1 cellular context compared by ENCODE assay signal in genomic region chr17:66326476-66327047, GRCh38.
TF ChIP-seq lines count a peak whose summit lies in the region.

No MANE protein-coding gene starts in this region.

TF ChIP-seq in SK-N-SH, 30 proteins besides CTCF, POLR2A, EP300 and RAD21 (continued from another document):
- TF ChIP-seq YY1 (IDR thresholded peaks at IDR 0.05; ENCODE audit: low read depth): no peak
- 0 out of 2 replicates have a peak, but pooled peaks have one; percentile 24 for TF ChIP-seq REST (IDR thresholded peaks at IDR 0.05; ENCODE audit: low read depth, low read length)
- TF ChIP-seq NRF1 (IDR thresholded peaks at IDR 0.05; ENCODE audit: low read depth, low read length): no peak
- no peak; the same call in 1 of the 2 replicates for TF ChIP-seq SMC3 (IDR thresholded peaks at IDR 0.05; ENCODE audit: low read depth, low read length)
- TF ChIP-seq USF1 (IDR thresholded peaks at IDR 0.05; ENCODE audit: borderline replicate concordance, low read depth): no peak
- peak; percentile 74; the same call in 1 of the 2 replicates for TF ChIP-seq RXRA (IDR thresholded peaks at IDR 0.05; ENCODE audit: borderline replicate concordance, low read depth)
- peak; percentile 87 for TF ChIP-seq SIN3A (IDR thresholded peaks at IDR 0.05; ENCODE audit: borderline replicate concordance, low read depth, low read length)
- peak; percentile 96 for TF ChIP-seq POLR2AphosphoS5 (IDR thresholded peaks at IDR 0.05; ENCODE audit: low read depth, low read length)
- peak; percentile 91 for TF ChIP-seq CHD2 (IDR thresholded peaks at IDR 0.05; ENCODE audit: low read length, partially characterized antibody)
- no peak for TF ChIP-seq IRF3 (IDR thresholded peaks at IDR 0.05; ENCODE audit: low read depth, low read length)
- 0 out of 2 replicates have a peak, but pooled peaks have one; percentile 41 for TF ChIP-seq RFX5 (IDR thresholded peaks at IDR 0.05; ENCODE audit: low read length)
- peak; percentile 97 for TF ChIP-seq NFIC (IDR thresholded peaks at IDR 0.05; ENCODE audit: borderline replicate concordance)
- no peak; the same call in 1 of the 2 replicates for TF ChIP-seq USF2 (IDR thresholded peaks at IDR 0.05; ENCODE audit: borderline replicate concordance, low read depth, low read length)
- TF ChIP-seq TCF12 (IDR thresholded peaks at IDR 0.05): peak; percentile 100
- TF ChIP-seq GATA2 (CRISPR knock-in tag; IDR thresholded peaks at IDR 0.05): peak; percentile 78
- TF ChIP-seq FOSL2 (IDR thresholded peaks at IDR 0.05; ENCODE audit: borderline replicate concordance, low read depth): peak; percentile 59; the same call in 1 of the 2 replicates
- TF ChIP-seq ZBTB33 (IDR thresholded peaks at IDR 0.05; ENCODE audit: borderline replicate concordance, low read depth): peak; percentile 84; the same call in 1 of the 2 replicates
- TF ChIP-seq MEF2A (IDR thresholded peaks at IDR 0.05; ENCODE audit: borderline replicate concordance, low read depth): no peak; the same call in 1 of the 2 replicates
- peak; percentile 96 for TF ChIP-seq JUND (IDR thresholded peaks at IDR 0.05)
- TF ChIP-seq MXI1 (IDR thresholded peaks at IDR 0.05; ENCODE audit: low read depth, low read length): peak; percentile 91
- no peak for TF ChIP-seq EZH2phosphoT487 (IDR thresholded peaks at IDR 0.05; ENCODE audit: borderline replicate concordance, low read depth)
- no peak; the same call in 1 of the 2 replicates for TF ChIP-seq TAF1 (IDR thresholded peaks at IDR 0.05; ENCODE audit: borderline replicate concordance, low read depth, low read length)
- 0 out of 2 replicates have a peak, but pooled peaks have one; percentile 75 for TF ChIP-seq FOXM1 (IDR thresholded peaks at IDR 0.05; ENCODE audit: low read depth)
- TF ChIP-seq TEAD4 (IDR thresholded peaks at IDR 0.05; ENCODE audit: borderline replicate concordance, insufficient read depth): peak; percentile 88
